19 cellular contexts compared by ENCODE assay signal in the genomic region with DNA sequence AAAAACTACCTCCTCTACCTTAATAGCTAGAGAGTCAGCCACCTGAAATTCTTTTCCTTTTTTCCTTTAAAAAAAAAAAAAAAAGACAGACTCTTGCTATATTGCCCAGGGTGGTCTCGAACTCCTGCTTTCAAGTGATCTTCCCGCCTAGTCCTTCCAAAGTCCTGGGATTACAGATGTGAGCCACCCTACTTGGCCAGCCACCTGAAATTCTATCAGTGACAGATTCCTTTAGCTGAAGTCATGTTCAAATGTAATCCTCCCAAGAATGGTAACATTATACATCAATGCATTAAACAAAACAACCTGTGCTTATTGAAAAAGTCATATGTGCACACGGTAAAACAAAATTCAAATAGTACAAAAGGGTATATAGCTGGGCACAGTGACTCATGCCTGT. TPM values are rescaled to one million over a fixed set of nuclear protein-coding genes. Genes with fewer than 3 reads are reported as not detected.
A peak's percentile ranks its signal among the peaks of the same experiment; 100 is the strongest.
DNase-seq lines count a peak whose midpoint lies in the region; ATAC-seq and TF ChIP-seq lines count a peak whose summit lies in the region.
"Had no signal": no experiment of that assay in that cellular context is flagged by ENCODE, and none has a peak within 500 bp of the region (broad histone marks: within the 10 kb centered on the region; RNA-seq: fewer than 3 reads in every experiment).

No MANE protein-coding gene starts in this region.

- H3F3A ChIP-seq in OCI-LY1 (ENCODE audit: insufficient read depth, low read length): no peaks in the 10 kb centered on the region

- no peak for TF ChIP-seq CTCF in OCI-LY1 (IDR thresholded peaks at IDR 0.05; ENCODE audit: low read length)

- H3K27me3 Mint-ChIP-seq in activated CD4-positive, alpha-beta memory T cell treated with anti-CD3 and anti-CD28 coated beads, Interleukin-2, amount 10 ng/mL, durations not matched to agents 7 days and 5 days: no peaks in the 10 kb centered on the region
- H3K27me3 Mint-ChIP-seq in activated CD4-positive, alpha-beta memory T cell treated with anti-CD3 and anti-CD28 coated beads for 36 hours: no peaks in the 10 kb centered on the region
- H3K27me3 Mint-ChIP-seq in stimulated activated memory B cell treated with anti-CD40 and anti-IgM and Interleukin-4, amounts not matched to agents 10 μg/mL and 1 μg/mL and 100 μg/mL, for 72 hours: no peaks in the 10 kb centered on the region

- ATAC-seq in esophagus mucosa: peak; percentile 9
- no peak for ATAC-seq in stimulated activated memory B cell treated with anti-CD40 and anti-IgM and Interleukin-4, amounts not matched to agents 10 μg/mL and 1 μg/mL and 100 μg/mL, for 72 hours

- POLR2A ChIA-PET in activated CD4-positive, alpha-beta memory T cell treated with anti-CD3 and anti-CD28 coated beads, Interleukin-2, amount 10 ng/mL, durations not matched to agents 7 days and 5 days (lab: Charles Lee): interaction anchor here (0.9 to 1.2 kb wide), 3 partner anchors 48 to 474 kb away, joined by 3 to 5 read pairs (median 3); partner anchors contain the start of gene ATOSA
- POLR2A ChIA-PET in activated CD4-positive, alpha-beta memory T cell treated with anti-CD3 and anti-CD28 coated beads for 36 hours (lab: Charles Lee): interaction anchor here (0.8 kb wide), 1 partner anchor 400 kb away, joined by 3 read pairs; no protein-coding TSS in a partner anchor

- CTCF ChIA-PET in activated CD4-positive, alpha-beta memory T cell treated with anti-CD3 and anti-CD28 coated beads, Interleukin-2, amount 10 ng/mL, durations not matched to agents 7 days and 5 days (lab: Charles Lee): interaction anchor here (0.6 to 7.8 kb wide), 6 partner anchors 278 to 503 kb away, joined by 3 to 145 read pairs (median 4); no protein-coding TSS in a partner anchor
- CTCF ChIA-PET in activated CD4-positive, alpha-beta memory T cell treated with anti-CD3 and anti-CD28 coated beads for 36 hours (lab: Charles Lee): interaction anchor here (0.6 to 5.0 kb wide), 6 partner anchors 54 to 474 kb away, joined by 3 to 35 read pairs (median 4); no protein-coding TSS in a partner anchor

- H3K36me3 ChIP-seq in OCI-LY1 (ENCODE audit: insufficient read depth, low read length): no peaks in the 10 kb centered on the region
- H3K36me3 ChIP-seq: BLaER1 had no signal

- intact Hi-C loops in activated CD4-positive, alpha-beta memory T cell treated with anti-CD3 and anti-CD28 coated beads for 36 hours (cut with micrococcal nuclease): loop anchor here (2.0 to 5.0 kb wide), 2 partner anchors 202 to 269 kb away; partner anchors contain the start of gene MYO5A

- H3K4me1 Mint-ChIP-seq in activated CD4-positive, alpha-beta memory T cell treated with anti-CD3 and anti-CD28 coated beads, Interleukin-2, amount 10 ng/mL, durations not matched to agents 7 days and 5 days: peaks cover 54% of the 10 kb centered on the region
- peaks cover 37% of the 10 kb centered on the region for H3K4me1 Mint-ChIP-seq in activated CD4-positive, alpha-beta memory T cell treated with anti-CD3 and anti-CD28 coated beads for 36 hours (ENCODE audit: low read depth)
- H3K4me1 Mint-ChIP-seq in stimulated activated memory B cell treated with anti-CD40 and anti-IgM and Interleukin-4, amounts not matched to agents 10 μg/mL and 1 μg/mL and 100 μg/mL, for 72 hours: peaks cover 20% of the 10 kb centered on the region

- no peaks in the 10 kb centered on the region for H4K20me1 ChIP-seq in OCI-LY1 (ENCODE audit: insufficient read depth, low read length)
- H4K20me1 ChIP-seq: BLaER1 had no signal

- H3K4me1 ChIP-seq in OCI-LY1 (ENCODE audit: insufficient read depth, low read length, severe bottlenecking): peaks cover 64% of the 10 kb centered on the region

- no peaks in the 10 kb centered on the region for H3K36me3 Mint-ChIP-seq in activated CD4-positive, alpha-beta memory T cell treated with anti-CD3 and anti-CD28 coated beads, Interleukin-2, amount 10 ng/mL, durations not matched to agents 7 days and 5 days (ENCODE audit: low read depth)
- no peaks in the 10 kb centered on the region for H3K36me3 Mint-ChIP-seq in activated CD4-positive, alpha-beta memory T cell treated with anti-CD3 and anti-CD28 coated beads for 36 hours
- no peaks in the 10 kb centered on the region for H3K36me3 Mint-ChIP-seq in stimulated activated memory B cell treated with anti-CD40 and anti-IgM and Interleukin-4, amounts not matched to agents 10 μg/mL and 1 μg/mL and 100 μg/mL, for 72 hours

- H3K27me3 ChIP-seq in OCI-LY1 (ENCODE audit: insufficient read depth, low read length): no peaks in the 10 kb centered on the region
- H3K27me3 ChIP-seq: BLaER1 had no signal

- no peak overlapping the region; the same call in 1 of the 2 replicates for H3K9ac ChIP-seq in OCI-LY1 (ENCODE audit: low read length)
- H3K9ac ChIP-seq: SK-N-SH had no signal

- H3K9me3 ChIP-seq in OCI-LY1 (ENCODE audit: low read length): no peaks in the 10 kb centered on the region
- H3K9me3 ChIP-seq: BLaER1, SK-N-SH had no signal

- H3K79me2 ChIP-seq in OCI-LY1 (ENCODE audit: insufficient read depth, low read length): no peaks in the 10 kb centered on the region

- no peaks in the 10 kb centered on the region for H3K9me2 ChIP-seq in OCI-LY1 (ENCODE audit: low read depth, low read length)
- H3K9me2 ChIP-seq: SK-N-SH had no signal

- H3K9me3 Mint-ChIP-seq in activated CD4-positive, alpha-beta memory T cell treated with anti-CD3 and anti-CD28 coated beads, Interleukin-2, amount 10 ng/mL, durations not matched to agents 7 days and 5 days: no peaks in the 10 kb centered on the region
- H3K9me3 Mint-ChIP-seq in activated CD4-positive, alpha-beta memory T cell treated with anti-CD3 and anti-CD28 coated beads for 36 hours: no peaks in the 10 kb centered on the region
- H3K9me3 Mint-ChIP-seq in stimulated activated memory B cell treated with anti-CD40 and anti-IgM and Interleukin-4, amounts not matched to agents 10 μg/mL and 1 μg/mL and 100 μg/mL, for 72 hours: no peaks in the 10 kb centered on the region

- no peak overlapping the region; the same call in 1 of the 2 replicates for H3K4me2 ChIP-seq in OCI-LY1 (ENCODE audit: low read length)
- H3K4me2 ChIP-seq: SK-N-SH had no signal

- no peak overlapping the region for H3K4me3 Mint-ChIP-seq in activated CD4-positive, alpha-beta memory T cell treated with anti-CD3 and anti-CD28 coated beads, Interleukin-2, amount 10 ng/mL, durations not matched to agents 7 days and 5 days
- no peak overlapping the region for H3K4me3 Mint-ChIP-seq in activated CD4-positive, alpha-beta memory T cell treated with anti-CD3 and anti-CD28 coated beads for 36 hours
- no peak overlapping the region for H3K4me3 Mint-ChIP-seq in stimulated activated memory B cell treated with anti-CD40 and anti-IgM and Interleukin-4, amounts not matched to agents 10 μg/mL and 1 μg/mL and 100 μg/mL, for 72 hours

- no peak for DNase-seq in activated CD4-positive, alpha-beta memory T cell treated with anti-CD3 and anti-CD28 coated beads, Interleukin-2, amount 10 ng/mL, durations not matched to agents 7 days and 5 days
- DNase-seq in activated CD4-positive, alpha-beta memory T cell treated with anti-CD3 and anti-CD28 coated beads for 36 hours: no peak
- DNase-seq in iPS-NIHi11 (ENCODE audit: low spot score): no peak
- DNase-seq in HCEC 1CT: no peak
- DNase-seq in NCI-H1105 treated with DMSO at 0.1 percent for 48 hours (lab: John Stamatoyannopoulos, UW): no peak
- DNase-seq: 8988T, DMS 273 treated with DMSO at 0.1 percent for 48 hours, GF-D8, GOT3, KG1, NCI-H1092, NCI-H510A treated with DMSO at 0.1 percent for 48 hours, SHP77, SK-N-SH had no signal

- no peak overlapping the region for H2AFZ ChIP-seq in OCI-LY1 (ENCODE audit: low read length)

- H3K27ac Mint-ChIP-seq in activated CD4-positive, alpha-beta memory T cell treated with anti-CD3 and anti-CD28 coated beads, Interleukin-2, amount 10 ng/mL, durations not matched to agents 7 days and 5 days: peak overlapping the region; percentile 21
- no peak overlapping the region for H3K27ac Mint-ChIP-seq in activated CD4-positive, alpha-beta memory T cell treated with anti-CD3 and anti-CD28 coated beads for 36 hours
- peak overlapping the region; percentile 89 for H3K27ac Mint-ChIP-seq in stimulated activated memory B cell treated with anti-CD40 and anti-IgM and Interleukin-4, amounts not matched to agents 10 μg/mL and 1 μg/mL and 100 μg/mL, for 72 hours

- peak overlapping the region; percentile 83 for H3K27ac ChIP-seq in OCI-LY1 (ENCODE audit: low read depth, low read length, poor library complexity, severe bottlenecking)
- H3K27ac ChIP-seq: BLaER1 had no signal

- no peak overlapping the region for H3K4me3 ChIP-seq in OCI-LY1 (ENCODE audit: low read depth, low read length, poor library complexity, severe bottlenecking)
- H3K4me3 ChIP-seq: BLaER1 had no signal

RNA-seq across cellular contexts. Expression of gene ATOSA, which starts 51.8 kb away (rescaled TPM):
- total RNA-seq in activated CD4-positive, alpha-beta memory T cell treated with anti-CD3 and anti-CD28 coated beads, Interleukin-2, amount 10 ng/mL, durations not matched to agents 7 days and 5 days: 10 to 100 TPM; 44.9 to 46.6 TPM
- total RNA-seq in activated CD4-positive, alpha-beta memory T cell treated with anti-CD3 and anti-CD28 coated beads for 36 hours: 10 to 100 TPM; 18.2 to 19.3 TPM
- 44.1 TPM for total RNA-seq in esophagus mucosa

RNA-seq across cellular contexts. Expression of gene ONECUT1, which starts 59.1 kb away (rescaled TPM):
- not detected for total RNA-seq in activated CD4-positive, alpha-beta memory T cell treated with anti-CD3 and anti-CD28 coated beads, Interleukin-2, amount 10 ng/mL, durations not matched to agents 7 days and 5 days
- not detected for total RNA-seq in activated CD4-positive, alpha-beta memory T cell treated with anti-CD3 and anti-CD28 coated beads for 36 hours
- not detected for total RNA-seq in esophagus mucosa
- total RNA-seq: MCF 10A had no signal
